28 cellular contexts compared by ENCODE assay signal in genomic region chr18:997499-997898, GRCh38.
"Had no signal": no experiment of that assay in that cellular context is flagged by ENCODE, and none has a peak within 500 bp of the region (broad histone marks: within the 10 kb centered on the region; RNA-seq: fewer than 3 reads in every experiment).

No MANE protein-coding gene starts in this region.

- H3K27ac ChIP-seq: colonic mucosa, coronary artery, dorsolateral prefrontal cortex, epithelial cell of prostate, esophagus muscularis mucosa, esophagus squamous epithelium, foreskin keratinocyte, gastrocnemius medialis, gastroesophageal sphincter, heart left ventricle, heart right ventricle had no signal

- H3K9me3 ChIP-seq: colonic mucosa, esophagus squamous epithelium, gastrocnemius medialis, heart left ventricle had no signal

- FAIRE-seq: colon, endometrium, endothelial cell of umbilical vein, frontal cortex had no signal

- H3K27me3 ChIP-seq: colonic mucosa, dorsolateral prefrontal cortex, esophagus muscularis mucosa, esophagus squamous epithelium, foreskin keratinocyte, gastrocnemius medialis, gastroesophageal sphincter, heart left ventricle, heart right ventricle had no signal

- H3K36me3 ChIP-seq: colonic mucosa, esophagus muscularis mucosa, esophagus squamous epithelium, gastrocnemius medialis, gastroesophageal sphincter, heart left ventricle, heart right ventricle had no signal

- H3K4me1 ChIP-seq: colonic mucosa, esophagus muscularis mucosa, esophagus squamous epithelium, foreskin keratinocyte, gastrocnemius medialis, gastroesophageal sphincter, heart left ventricle had no signal

- ATAC-seq: effector memory CD8-positive, alpha-beta T cell; esophagus mucosa; foreskin keratinocyte; gastrocnemius medialis; gastroesophageal sphincter; heart left ventricle; heart right ventricle had no signal

- DNase-seq: colonic mucosa; cortex of kidney; dermis blood vessel endothelial cell; dorsolateral prefrontal cortex; effector CD4-positive, alpha-beta T cell; effector CD8-positive, alpha-beta T cell; effector memory CD4-positive, alpha-beta T cell; effector memory CD8-positive, alpha-beta T cell; endodermal cell; erythroblast; esophagus squamous epithelium; foreskin fibroblast; foreskin keratinocyte; foreskin melanocyte; gastrocnemius medialis; glutamatergic neuron; head of caudate nucleus; heart left ventricle; heart right ventricle had no signal

- H3K4me3 ChIP-seq: colonic mucosa, coronary artery, dorsolateral prefrontal cortex, esophagus muscularis mucosa, esophagus squamous epithelium, gastrocnemius medialis, gastroesophageal sphincter, heart left ventricle, heart right ventricle had no signal
